Comparison of ENCODE assay signal across 9 cellular contexts in the genomic region with DNA sequence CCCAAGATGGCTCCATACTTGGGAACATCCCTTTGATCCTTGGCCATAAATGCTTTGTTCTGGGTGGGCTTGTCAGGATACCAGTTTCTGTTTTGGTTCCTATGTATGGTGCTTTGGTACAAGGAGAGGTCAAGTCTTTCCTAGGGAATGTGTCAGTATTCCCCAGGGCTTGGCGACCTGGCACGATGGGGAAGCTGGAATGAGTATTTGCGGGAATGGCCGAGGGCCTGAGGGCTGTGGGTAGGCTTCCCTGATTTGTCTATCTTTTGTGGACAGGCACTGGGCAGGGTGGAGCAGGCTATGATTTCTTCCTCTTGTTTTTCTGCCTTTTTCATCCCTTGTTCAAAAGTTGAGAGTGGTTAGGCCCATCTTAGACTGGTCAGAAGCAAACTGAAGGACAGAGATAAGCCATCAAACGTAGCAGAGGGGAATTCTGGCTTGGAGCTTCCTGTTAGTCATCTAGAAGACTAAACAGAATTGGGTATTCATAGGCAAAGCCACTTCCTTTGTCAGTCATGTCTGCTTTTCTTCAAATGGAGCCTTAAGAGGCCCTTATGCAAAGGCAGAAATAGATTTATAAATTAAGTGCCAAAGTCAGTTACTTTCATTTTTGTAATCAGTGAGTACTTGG. TPM values are rescaled to one million over a fixed set of nuclear protein-coding genes. Genes with fewer than 3 reads are reported as not detected.
DNase-seq lines count a peak whose midpoint lies in the region; ATAC-seq, FAIRE-seq and TF ChIP-seq lines count a peak whose summit lies in the region.
"Had no signal": no experiment of that assay in that cellular context is flagged by ENCODE, and none has a peak within 500 bp of the region (broad histone marks: within the 10 kb centered on the region; RNA-seq: fewer than 3 reads in every experiment).

No MANE protein-coding gene starts in this region.

- intact Hi-C loops in dorsolateral prefrontal cortex (cut with DNase I): no loop called here

- peaks cover 0 to 2% of the 10 kb centered on the region in 2 donors for H3K9me3 Mint-ChIP-seq in activated T-cell treated with anti-CD3 and anti-CD28 coated beads, Interleukin-2, amount 50 U/mL, for 72 hours

- H3K27ac Mint-ChIP-seq in activated T-cell treated with anti-CD3 and anti-CD28 coated beads, Interleukin-2, amount 50 U/mL, for 72 hours: peak overlapping the region; percentile 94

- peaks cover 96% of the 10 kb centered on the region for H3K4me1 Mint-ChIP-seq in activated T-cell treated with anti-CD3 and anti-CD28 coated beads, Interleukin-2, amount 50 U/mL, for 72 hours (ENCODE audit: low read depth)

- H3K9me3 ChIP-seq in SK-N-SH (no peaks in the 10 kb centered on the region), keratinocyte (ENCODE audit: control insufficient read depth, low read depth, low read length) (no peaks in the 10 kb centered on the region), WERI-Rb-1 (ENCODE audit: severe bottlenecking) (no peaks in the 10 kb centered on the region)

- CTCF ChIA-PET in SK-N-SH (lab: Yijun Ruan, JAX): interaction anchor here (1.1 kb wide), 1 partner anchor 18 kb away, joined by 3 read pairs; no protein-coding TSS in a partner anchor

- H4K20me1 ChIP-seq in SK-N-SH (ENCODE audit: insufficient read depth): no peaks in the 10 kb centered on the region
- H4K20me1 ChIP-seq in keratinocyte (ENCODE audit: control insufficient read depth, extremely low read depth, insufficient read depth, low read length): no peaks in the 10 kb centered on the region

- FAIRE-seq in keratinocyte (lab: Jason Lieb, UNC): no peak
- FAIRE-seq: G401.6 had no signal

- no peaks in the 10 kb centered on the region for H3K9me2 ChIP-seq in SK-N-SH

- WGBS in SK-N-SH (ENCODE audit: low lambda C conversion rate): 76% methylated on average over 5 of the region's 5 CpGs

- H3K79me2 ChIP-seq in SK-N-SH (ENCODE audit: insufficient read depth) (no peaks in the 10 kb centered on the region), keratinocyte (ENCODE audit: control insufficient read depth, insufficient read depth, low read length) (no peaks in the 10 kb centered on the region)

- H3K27ac ChIP-seq in SK-N-SH (ENCODE audit: low read depth in 2 of 2, low read length in 1 of 2): peak overlapping the region; percentile 72 to 95
- H3K27ac ChIP-seq in keratinocyte (ENCODE audit: control insufficient read depth, insufficient read depth, low read length): no peak overlapping the region
- H3K27ac ChIP-seq in WERI-Rb-1: no peak overlapping the region
- no peak overlapping the region for H3K27ac ChIP-seq in dorsolateral prefrontal cortex

- H3F3A ChIP-seq in SK-N-SH (replicated peaks; ENCODE audit: insufficient read depth): peaks cover 22% of the 10 kb centered on the region

- no peaks in the 10 kb centered on the region for H3K27me3 Mint-ChIP-seq in activated T-cell treated with anti-CD3 and anti-CD28 coated beads, Interleukin-2, amount 50 U/mL, for 72 hours (ENCODE audit: low read depth)

- H3K27me3 ChIP-seq in SK-N-SH (ENCODE audit: insufficient read depth) (no peaks in the 10 kb centered on the region), keratinocyte (ENCODE audit: control insufficient read depth, extremely low read depth, insufficient read depth, low read length) (no peaks in the 10 kb centered on the region), WERI-Rb-1 (ENCODE audit: insufficient read depth, low read depth, severe bottlenecking) (peaks cover 91% of the 10 kb centered on the region), dorsolateral prefrontal cortex (peaks cover 0 to 8% (median 0%) of the 10 kb centered on the region in 45 donors)

- H3K4me1 ChIP-seq in SK-N-SH (ENCODE audit: control insufficient read depth in 1 of 2, insufficient read depth in 2 of 2, low read depth in 1 of 2, low read length in 1 of 2) (peaks cover 23% of the 10 kb centered on the region in 2 experiments; a peak in 3 of 4 replicates), keratinocyte (ENCODE audit: control insufficient read depth, extremely low read depth, insufficient read depth, low read length) (peaks cover 17% of the 10 kb centered on the region)

- H3K9ac ChIP-seq in SK-N-SH (peak overlapping the region; percentile 52), keratinocyte (ENCODE audit: control insufficient read depth, extremely low read depth, insufficient read depth, low read length) (no peak overlapping the region)

- no peaks in the 10 kb centered on the region for H3K9me1 ChIP-seq in keratinocyte (ENCODE audit: control insufficient read depth, extremely low read depth, insufficient read depth, low read length)

- H3K4me3 ChIP-seq in SK-N-SH (ENCODE audit: low read depth in 2 of 2, low read length in 1 of 2) (peak overlapping the region in 1 of 2 experiments; percentile 27; a peak in 1 of 4 replicates), keratinocyte (ENCODE audit: control insufficient read depth in 2 of 3, extremely low read depth in 1 of 3, insufficient read depth in 2 of 3, low read depth in 1 of 3, low read length in 3 of 3) (no peak overlapping the region), WERI-Rb-1 (ENCODE audit: low read depth, low read length) (no peak overlapping the region), dorsolateral prefrontal cortex (no peak overlapping the region)

- peak overlapping the region; percentile 78 to 81 for H3K4me3 Mint-ChIP-seq in activated T-cell treated with anti-CD3 and anti-CD28 coated beads, Interleukin-2, amount 50 U/mL, for 72 hours

- H3K36me3 ChIP-seq in SK-N-SH (replicated peaks in 1 of 2; ENCODE audit: control insufficient read depth in 1 of 2, insufficient read depth in 2 of 2, low read length in 1 of 2): no peaks in the 10 kb centered on the region
- no peaks in the 10 kb centered on the region for H3K36me3 ChIP-seq in keratinocyte (ENCODE audit: control insufficient read depth in 2 of 2, extremely low read depth in 1 of 2, insufficient read depth in 2 of 2, low read length in 2 of 2)
- no peaks in the 10 kb centered on the region for H3K36me3 ChIP-seq in WERI-Rb-1

- peak; percentile 42 to 54 for DNase-seq in activated T-cell treated with anti-CD3 and anti-CD28 coated beads, Interleukin-2, amount 50 U/mL, for 72 hours
- no peak for DNase-seq in activated T-cell treated with anti-CD3 and anti-CD28 coated beads, Interleukin-2, amount 50 U/mL, for 1 hour
- DNase-seq in SK-N-SH (no peak), keratinocyte (ENCODE audit: low read depth, low spot score) (no peak), cerebellum (ENCODE audit: low spot score) (no peak), WERI-Rb-1 (no peak), dorsolateral prefrontal cortex (no peak)

- no peak for TF ChIP-seq RAD21 in SK-N-SH (IDR thresholded peaks at IDR 0.05; ENCODE audit: low read length)

- H3K36me3 Mint-ChIP-seq in activated T-cell treated with anti-CD3 and anti-CD28 coated beads, Interleukin-2, amount 50 U/mL, for 72 hours (ENCODE audit: insufficient read depth in 2 of 2): peaks cover 6 to 18% of the 10 kb centered on the region in 2 donors

- peak; percentile 74 for ATAC-seq in activated T-cell treated with anti-CD3 and anti-CD28 coated beads, Interleukin-2, amount 50 U/mL, for 72 hours (replicated peaks in 1 of 2)
- peak; percentile 45 for ATAC-seq in HG02885 (IDR thresholded peaks at IDR 0.05; ENCODE audit: poor library complexity, unreplicated experiment)

- dilution Hi-C loops in keratinocyte (cut with MboI; ENCODE audit: extremely low pct_ligation_motif_present, low sequenced_read_pairs): no loop called here

- POLR2A ChIA-PET in SK-N-SH (lab: Yijun Ruan, JAX): no interaction called here

- TF ChIP-seq CTCF in SK-N-SH (IDR thresholded peaks at IDR 0.05) (no peak), keratinocyte (optimal IDR thresholded peaks at IDR 0.05 in 1 of 3, IDR thresholded peaks at IDR 0.05 in 1 of 3, conservative IDR thresholded peaks at IDR 0.05 in 1 of 3; ENCODE audit: extremely low read depth in 1 of 3, insufficient read depth in 2 of 3, low read length in 3 of 3) (no peak), WERI-Rb-1 (IDR thresholded peaks at IDR 0.05; ENCODE audit: low read depth, low read length) (no peak), dorsolateral prefrontal cortex (IDR thresholded peaks at IDR 0.05 in 54 of 56, conservative IDR thresholded peaks at IDR 0.05 in 2 of 56; ENCODE audit: low read depth in 1 of 56, partially characterized antibody in 56 of 56) (no peak)

- H2AFZ ChIP-seq in SK-N-SH (ENCODE audit: low read depth) (peak overlapping the region; percentile 91), keratinocyte (ENCODE audit: control insufficient read depth, low read length) (peak overlapping the region; percentile 24)

- TF ChIP-seq EP300 in SK-N-SH (IDR thresholded peaks at IDR 0.05; ENCODE audit: borderline replicate concordance in 1 of 2, low read depth in 1 of 2, low read length in 1 of 2): peak; percentile 49 to 91; a peak in 3 of 4 replicates

- H3K4me2 ChIP-seq in SK-N-SH (peak overlapping the region; percentile 71), keratinocyte (ENCODE audit: control insufficient read depth, extremely low read depth, insufficient read depth, low read depth, low read length) (no peak overlapping the region)

TF ChIP-seq in SK-N-SH, 30 proteins besides CTCF, POLR2A, EP300 and RAD21 (continues in another document):
- TF ChIP-seq USF1 (IDR thresholded peaks at IDR 0.05; ENCODE audit: borderline replicate concordance, low read depth) (no peak), TAF1 (IDR thresholded peaks at IDR 0.05; ENCODE audit: borderline replicate concordance, low read depth, low read length) (peak; percentile 13; the same call in 1 of the 2 replicates), SMC3 (IDR thresholded peaks at IDR 0.05; ENCODE audit: low read depth, low read length) (no peak)

RNA-seq across cellular contexts. Expression of gene DOCK2, which starts 13.7 kb away (rescaled TPM):
- total RNA-seq in activated T-cell treated with anti-CD3 and anti-CD28 coated beads, Interleukin-2, amount 50 U/mL, for 72 hours: 100 to 1,000 TPM; 242 to 245 TPM
- polyA plus RNA-seq in SK-N-SH (2012; rRNA removed) (3.8 and 5.2 TPM in 2 replicates), keratinocyte (0.17 to 0.24 TPM (median 0.21 TPM) in 3 replicates)
- polyA plus RNA-seq in SK-N-SH (2012; cell fraction: cytosol; rRNA removed): 5.2 and 5.4 TPM in 2 replicates
- polyA plus RNA-seq in SK-N-SH (2012; cell fraction: nucleus; rRNA removed): 5.7 and 7.1 TPM in 2 replicates
- polyA plus RNA-seq in keratinocyte (2011; ENCODE audit: low read depth): not detected
- polyA plus RNA-seq in keratinocyte (2011; cell fraction: cytosol; rRNA removed): 0.06 and 0.32 TPM in 2 replicates
- 0.04 and 0.06 TPM in 2 replicates for polyA plus RNA-seq in keratinocyte (2011; cell fraction: nucleus; rRNA removed)
- 0.30 TPM in 1 of 2 replicates, not detected in the other for polyA plus RNA-seq in keratinocyte (2012; ENCODE audit: low replicate concordance)
- polyA minus RNA-seq in keratinocyte: 1.3 to 3.0 TPM in 2 of 3 replicates, not detected in the other
- not detected for polyA minus RNA-seq in keratinocyte (2011; cell fraction: cytosol; rRNA and poly(A)+ RNA removed)
- polyA minus RNA-seq in keratinocyte (2011; cell fraction: nucleus; rRNA and poly(A)+ RNA removed): 0.11 and 0.70 TPM in 2 replicates
- total RNA-seq in cerebellum (5.8 TPM), dorsolateral prefrontal cortex (10 to 100 TPM in 83 of 120 experiments, 1 to 10 TPM in 37; 3.8 to 31.0 (median 12.7) TPM)

Comparison
In these comparisons a context has a peak if more than half of its experiments do, and no peak if none do; other contexts are left out.
1. DNase-seq: peak in activated T-cell treated with anti-CD3 and anti-CD28 coated beads, Interleukin-2, amount 50 U/mL, for 72 hours (2 of 2); none in activated T-cell treated with anti-CD3 and anti-CD28 coated beads, Interleukin-2, amount 50 U/mL, for 1 hour (single experiment), SK-N-SH (single experiment), keratinocyte (single experiment), cerebellum (single experiment), WERI-Rb-1 (single experiment) and dorsolateral prefrontal cortex (0 of 10).
2. H3K27ac ChIP-seq: peak in SK-N-SH (2 of 2); none in keratinocyte (single experiment), WERI-Rb-1 (single experiment) and dorsolateral prefrontal cortex (0 of 59).
3. RNA of gene DOCK2, which starts 13.7 kb away (total RNA-seq): 242 to 245 TPM in activated T-cell treated with anti-CD3 and anti-CD28 coated beads, Interleukin-2, amount 50 U/mL, for 72 hours; 3.8 to 31.0 TPM in dorsolateral prefrontal cortex and 5.8 TPM in cerebellum (single experiment); every median in the first group is over 4 times any median in the second.